ENCODE assay signal across 18 cellular contexts in genomic region chr3:171960159-171960558, GRCh38.
DNase-seq lines count a peak whose midpoint lies in the region; ATAC-seq, FAIRE-seq and TF ChIP-seq lines count a peak whose summit lies in the region.
"Had no signal": no experiment of that assay in that cellular context is flagged by ENCODE, and none has a peak within 500 bp of the region (broad histone marks: within the 10 kb centered on the region; RNA-seq: fewer than 3 reads in every experiment).

No MANE protein-coding gene starts in this region.

- intact Hi-C loops in PC-3 (cut with micrococcal nuclease) = loop anchor here (10.0 kb wide), 1 partner anchor 345 kb away; no protein-coding TSS in a partner anchor
- intact Hi-C loops in dendritic cell treated with granulocyte-macrophage colony-stimulating factor and Interleukin-4, amounts not matched to agents 40 ng/mL and 50 ng/mL, for 4 days (cut with micrococcal nuclease) = no loop called here

- no peak for TF ChIP-seq CTCF in HL-60 (IDR thresholded peaks at IDR 0.05; ENCODE audit: insufficient read depth, low read length)
- TF ChIP-seq CTCF in PC-3 (conservative IDR thresholded peaks at IDR 0.05; ENCODE audit: low read depth, low read length) = no peak
- TF ChIP-seq CTCF in neural progenitor cell (IDR thresholded peaks at IDR 0.05) = no peak

- no peak for ATAC-seq in PC-3
- ATAC-seq: heart right ventricle had no signal

- H2AFZ ChIP-seq in PC-3 (ENCODE audit: low read length) = no peak overlapping the region
- no peak overlapping the region for H2AFZ ChIP-seq in neural progenitor cell (replicated peaks)

- H3K79me2 ChIP-seq in PC-3 (ENCODE audit: low read length) = no peaks in the 10 kb centered on the region
- H3K79me2 ChIP-seq in neural progenitor cell (ENCODE audit: low read depth) = no peaks in the 10 kb centered on the region

- H3K9me3 Mint-ChIP-seq in dendritic cell treated with granulocyte-macrophage colony-stimulating factor and Interleukin-4, amounts not matched to agents 40 ng/mL and 50 ng/mL, for 4 days = no peaks in the 10 kb centered on the region
- H3K9me3 Mint-ChIP-seq in neural progenitor cell = peaks cover 6% of the 10 kb centered on the region
- H3K9me3 Mint-ChIP-seq: activated naive CD8-positive, alpha-beta T cell treated with anti-CD3 and anti-CD28 coated beads, Interleukin-2, amount 10 ng/mL, durations not matched to agents 7 days and 5 days; activated T-helper 1 cell treated with anti-CD3 and anti-CD28 coated beads, Interleukin-12 subunit alpha, Interleukin-12 subunit beta, Interleukin-2, Interleukin-4 antibody, amounts not matched to agents 30 ng/mL and 10 ng/mL and 1 ng/mL, durations not matched to agents 14 hours and 24 hours and 36 hours; HFFc6 had no signal

- CTCF ChIA-PET in PC-3 (lab: Charles Lee) = no interaction called here

- H3F3A ChIP-seq in PC-3 (ENCODE audit: low read length, unreplicated experiment) (no peaks in the 10 kb centered on the region), neural progenitor cell (ENCODE audit: low read depth) (peaks cover 4% of the 10 kb centered on the region)

- no peak overlapping the region for H3K4me3 Mint-ChIP-seq in dendritic cell treated with granulocyte-macrophage colony-stimulating factor and Interleukin-4, amounts not matched to agents 40 ng/mL and 50 ng/mL, for 4 days
- H3K4me3 Mint-ChIP-seq in neural progenitor cell = peak overlapping the region; percentile 39
- H3K4me3 Mint-ChIP-seq: activated naive CD8-positive, alpha-beta T cell treated with anti-CD3 and anti-CD28 coated beads, Interleukin-2, amount 10 ng/mL, durations not matched to agents 7 days and 5 days; activated T-helper 1 cell treated with anti-CD3 and anti-CD28 coated beads, Interleukin-12 subunit alpha, Interleukin-12 subunit beta, Interleukin-2, Interleukin-4 antibody, amounts not matched to agents 30 ng/mL and 10 ng/mL and 1 ng/mL, durations not matched to agents 14 hours and 24 hours and 36 hours; CD4-positive, CD25-positive, alpha-beta regulatory T cell; HFFc6 had no signal

- no peak for FAIRE-seq in urothelium cell line (lab: Jason Lieb, UNC)
- FAIRE-seq: colon, pancreas had no signal

- H3K4me1 Mint-ChIP-seq in dendritic cell treated with granulocyte-macrophage colony-stimulating factor and Interleukin-4, amounts not matched to agents 40 ng/mL and 50 ng/mL, for 4 days (ENCODE audit: low read depth) = peaks cover 28% of the 10 kb centered on the region
- H3K4me1 Mint-ChIP-seq in neural progenitor cell = peaks cover 53% of the 10 kb centered on the region
- H3K4me1 Mint-ChIP-seq: CD4-positive, CD25-positive, alpha-beta regulatory T cell had no signal

- H3K9ac ChIP-seq in PC-3 (ENCODE audit: low read length) = peak overlapping the region; percentile 64
- no peak overlapping the region for H3K9ac ChIP-seq in neural progenitor cell

- H4K20me1 ChIP-seq in PC-3 (ENCODE audit: low read length) (no peaks in the 10 kb centered on the region), neural progenitor cell (ENCODE audit: low read depth) (no peaks in the 10 kb centered on the region)

- H3K4me2 ChIP-seq in PC-3 (ENCODE audit: low read length) (0 out of 2 replicates have a peak overlapping the region, but pooled peaks have one; percentile 65), neural progenitor cell (no peak overlapping the region)

- H3K27me3 ChIP-seq in HL-60 (ENCODE audit: insufficient read depth, poor library complexity, severe bottlenecking) (no peaks in the 10 kb centered on the region), PC-3 (ENCODE audit: low read length) (no peaks in the 10 kb centered on the region), neural progenitor cell (no peaks in the 10 kb centered on the region)
- H3K27me3 ChIP-seq: body of pancreas, heart right ventricle, pancreas had no signal

- H3K27me3 Mint-ChIP-seq in dendritic cell treated with granulocyte-macrophage colony-stimulating factor and Interleukin-4, amounts not matched to agents 40 ng/mL and 50 ng/mL, for 4 days = no peaks in the 10 kb centered on the region
- peaks cover 11% of the 10 kb centered on the region for H3K27me3 Mint-ChIP-seq in neural progenitor cell (ENCODE audit: insufficient read depth, low read depth)
- H3K27me3 Mint-ChIP-seq: activated naive CD8-positive, alpha-beta T cell treated with anti-CD3 and anti-CD28 coated beads, Interleukin-2, amount 10 ng/mL, durations not matched to agents 7 days and 5 days had no signal

- POLR2A ChIA-PET in PC-3 (lab: Charles Lee; ENCODE audit: unreplicated experiment) = no interaction called here

- H3K4me1 ChIP-seq in PC-3 (ENCODE audit: insufficient read depth, low read length) (peaks cover 25% of the 10 kb centered on the region), neural progenitor cell (peaks cover 19% of the 10 kb centered on the region)
- H3K4me1 ChIP-seq: body of pancreas, pancreas had no signal

- H3K27ac ChIP-seq in HL-60 (replicated peaks) (peak overlapping the region; percentile 11; the same call in 1 of the 2 replicates), PC-3 (ENCODE audit: low read length) (peak overlapping the region; percentile 75), neural progenitor cell (no peak overlapping the region)
- H3K27ac ChIP-seq: body of pancreas, heart right ventricle, thoracic aorta had no signal

- no peak for DNase-seq in HL-60 (ENCODE audit: low read depth in 1 of 2, low spot score in 1 of 2)
- no peak for DNase-seq in PC-3
- no peak for DNase-seq in neural progenitor cell (ENCODE audit: low spot score)
- DNase-seq in NCI-H1417 treated with DMSO at 0.1 percent for 48 hours (lab: John Stamatoyannopoulos, UW) = no peak
- DNase-seq in urothelium cell line (ENCODE audit: low spot score) = no peak
- no peak for DNase-seq in islet precursor cell
- DNase-seq: activated CD4-positive, alpha-beta T cell treated with anti-CD3 and anti-CD28 coated beads for 1 hour; activated naive CD8-positive, alpha-beta T cell treated with anti-CD3 and anti-CD28 coated beads, Interleukin-2, amount 10 ng/mL, durations not matched to agents 7 days and 5 days; body of pancreas; heart right ventricle; HFFc6; NCI-H1694 treated with DMSO at 0.1 percent for 48 hours; pancreas had no signal

- H3K4me3 ChIP-seq in HL-60 (replicated peaks; ENCODE audit: insufficient read depth, low read length) = no peak overlapping the region
- no peak overlapping the region for H3K4me3 ChIP-seq in PC-3 (ENCODE audit: low read length)
- H3K4me3 ChIP-seq in neural progenitor cell = no peak overlapping the region
- H3K4me3 ChIP-seq: body of pancreas, heart right ventricle, pancreas, thoracic aorta had no signal

- H3K36me3 ChIP-seq in PC-3 (ENCODE audit: low read depth, low read length) (no peaks in the 10 kb centered on the region), neural progenitor cell (no peaks in the 10 kb centered on the region)
- H3K36me3 ChIP-seq: heart right ventricle, pancreas, thoracic aorta had no signal

- no peaks in the 10 kb centered on the region for H3K36me3 Mint-ChIP-seq in dendritic cell treated with granulocyte-macrophage colony-stimulating factor and Interleukin-4, amounts not matched to agents 40 ng/mL and 50 ng/mL, for 4 days (ENCODE audit: low read depth)
- no peaks in the 10 kb centered on the region for H3K36me3 Mint-ChIP-seq in neural progenitor cell
- H3K36me3 Mint-ChIP-seq: activated naive CD8-positive, alpha-beta T cell treated with anti-CD3 and anti-CD28 coated beads, Interleukin-2, amount 10 ng/mL, durations not matched to agents 7 days and 5 days; CD4-positive, CD25-positive, alpha-beta regulatory T cell had no signal

- peak overlapping the region; percentile 36 for H3K27ac Mint-ChIP-seq in dendritic cell treated with granulocyte-macrophage colony-stimulating factor and Interleukin-4, amounts not matched to agents 40 ng/mL and 50 ng/mL, for 4 days
- H3K27ac Mint-ChIP-seq in neural progenitor cell = peak overlapping the region; percentile 90
- H3K27ac Mint-ChIP-seq: activated naive CD8-positive, alpha-beta T cell treated with anti-CD3 and anti-CD28 coated beads, Interleukin-2, amount 10 ng/mL, durations not matched to agents 7 days and 5 days; activated T-helper 1 cell treated with anti-CD3 and anti-CD28 coated beads, Interleukin-12 subunit alpha, Interleukin-12 subunit beta, Interleukin-2, Interleukin-4 antibody, amounts not matched to agents 30 ng/mL and 10 ng/mL and 1 ng/mL, durations not matched to agents 14 hours and 24 hours and 36 hours; CD4-positive, CD25-positive, alpha-beta regulatory T cell; HFFc6 had no signal

- H3K9me3 ChIP-seq in PC-3 (ENCODE audit: low read length) (no peaks in the 10 kb centered on the region), neural progenitor cell (ENCODE audit: low read depth) (no peaks in the 10 kb centered on the region)
- H3K9me3 ChIP-seq: body of pancreas, pancreas, thoracic aorta had no signal

- no TSS peak for BruUV-seq in PC-3 (replicated peaks; lab: Mats Ljungman, UMichigan)

- no peaks in the 10 kb centered on the region for H3K9me2 ChIP-seq in PC-3 (replicated peaks; ENCODE audit: low read length)
